In the genomic region with DNA sequence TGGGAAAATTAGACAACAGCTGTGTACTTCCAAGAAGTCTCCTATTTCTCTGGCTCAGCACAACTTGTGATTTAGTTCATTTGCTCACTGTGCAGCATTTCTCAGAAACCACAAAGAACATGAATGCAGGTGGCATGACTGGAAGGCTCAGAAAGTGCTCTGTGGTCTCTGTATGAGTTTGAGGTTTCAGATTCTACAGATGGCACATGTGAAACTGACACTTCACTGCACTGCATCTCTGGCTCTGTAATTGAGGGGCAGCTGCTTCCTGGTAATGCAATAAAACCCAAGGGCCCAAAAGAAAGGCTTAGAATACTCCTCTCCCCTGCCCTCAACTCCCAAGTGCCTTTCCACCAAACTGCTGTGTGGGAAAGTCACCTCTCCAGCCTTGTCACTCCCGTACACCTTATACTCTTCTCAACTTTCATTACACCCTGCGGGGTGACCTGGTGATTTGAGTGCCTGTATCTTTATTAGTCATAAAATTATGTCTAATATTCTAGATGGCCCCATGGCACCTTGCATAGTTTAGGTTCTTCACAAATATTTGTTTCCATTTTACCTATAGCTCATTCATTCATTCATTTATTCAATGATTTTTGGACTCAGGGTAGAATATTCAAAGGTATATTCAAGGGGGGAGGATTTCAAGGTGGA, we compare ENCODE assay signal across 7 cellular contexts.
DNase-seq lines count a peak whose midpoint lies in the region; ATAC-seq and TF ChIP-seq lines count a peak whose summit lies in the region.

No MANE protein-coding gene starts in this region.

- no peak overlapping the region for H4K91ac ChIP-seq in trophoblast cell (ENCODE audit: low read depth, low read length)

- ATAC-seq in GM18868 (IDR thresholded peaks at IDR 0.05; ENCODE audit: unreplicated experiment) = peak; percentile 100

- no peak overlapping the region for H3K4me3 Mint-ChIP-seq in HFFc6

- H4K8ac ChIP-seq in trophoblast cell (ENCODE audit: low read depth, low read length) = no peak overlapping the region

- H3K27ac Mint-ChIP-seq in HFFc6 = no peak overlapping the region

- TF ChIP-seq CTCF in HFFc6 (IDR thresholded peaks at IDR 0.05) (no peak), NB4 (IDR thresholded peaks at IDR 0.05; ENCODE audit: low read depth, low read length) (no peak), WERI-Rb-1 (IDR thresholded peaks at IDR 0.05; ENCODE audit: low read depth, low read length) (no peak)

- DNase-seq in HFFc6 (peak; percentile 23), NB4 (ENCODE audit: low read depth) (peak; percentile 81), WERI-Rb-1 (no peak), trophoblast cell (no peak)
- DNase-seq in activated naive CD8-positive, alpha-beta T cell treated with anti-CD3 and anti-CD28 coated beads, Interleukin-2, amount 50 U/mL, for 16 hours (ENCODE audit: low read depth, low spot score) = peak; percentile 13
- DNase-seq in stimulated activated CD4-positive, alpha-beta T cell treated with anti-CD3 and anti-CD28 coated beads, Interleukin-4, amount 100 ng/mL, for 24 hours = peak; percentile 61

- peaks cover 59% of the 10 kb centered on the region for H3K4me1 Mint-ChIP-seq in HFFc6 (ENCODE audit: low read depth)

- H3K27ac ChIP-seq in WERI-Rb-1 (no peak overlapping the region), trophoblast cell (ENCODE audit: low read depth, low read length) (no peak overlapping the region)

- H3K4me3 ChIP-seq in NB4 (ENCODE audit: low read depth, low read length) (no peak overlapping the region), WERI-Rb-1 (ENCODE audit: low read depth, low read length) (no peak overlapping the region), trophoblast cell (ENCODE audit: low read depth, low read length) (no peak overlapping the region)

- H3K9me3 ChIP-seq in WERI-Rb-1 (ENCODE audit: severe bottlenecking) (no peaks in the 10 kb centered on the region), trophoblast cell (ENCODE audit: insufficient read depth, low read depth, low read length) (no peaks in the 10 kb centered on the region)

- H3K4me1 ChIP-seq in trophoblast cell (ENCODE audit: control insufficient read depth in 1 of 2, insufficient read depth in 2 of 2, low read length in 2 of 2) = no peaks in the 10 kb centered on the region

- no peak overlapping the region for H2BK12ac ChIP-seq in trophoblast cell (ENCODE audit: low read length)

- no peak for TF ChIP-seq POLR2A in NB4 (IDR thresholded peaks at IDR 0.05; ENCODE audit: extremely low read depth, insufficient read length)

- H3K14ac ChIP-seq in trophoblast cell (ENCODE audit: low read length) = no peak overlapping the region

- no peaks in the 10 kb centered on the region for H3K79me2 ChIP-seq in trophoblast cell (ENCODE audit: control insufficient read depth, insufficient read depth, low read length, poor library complexity)

- H3K18ac ChIP-seq in trophoblast cell (ENCODE audit: low read length) = no peak overlapping the region

- no peak overlapping the region for H4K12ac ChIP-seq in trophoblast cell (ENCODE audit: low read depth, low read length)

- no peak overlapping the region for H3K23ac ChIP-seq in trophoblast cell (ENCODE audit: low read length)

- no peaks in the 10 kb centered on the region for H3K36me3 Mint-ChIP-seq in HFFc6 (ENCODE audit: low read depth)

- no peak overlapping the region for H2BK120ac ChIP-seq in trophoblast cell (ENCODE audit: insufficient read depth, low read length, poor library complexity)

- H3K27me3 ChIP-seq in WERI-Rb-1 (ENCODE audit: insufficient read depth, low read depth, severe bottlenecking) (peaks cover 15% of the 10 kb centered on the region), trophoblast cell (ENCODE audit: insufficient read depth, low read length) (no peaks in the 10 kb centered on the region)

- peaks cover 4% of the 10 kb centered on the region for H3K27me3 Mint-ChIP-seq in HFFc6 (ENCODE audit: insufficient read depth)

- H2AK5ac ChIP-seq in trophoblast cell (ENCODE audit: low read length) = no peak overlapping the region

- no peaks in the 10 kb centered on the region for H3K9me3 Mint-ChIP-seq in HFFc6

- no peak overlapping the region for H3K9ac ChIP-seq in trophoblast cell (ENCODE audit: low read length)

- H3K4ac ChIP-seq in trophoblast cell (ENCODE audit: low read depth, low read length) = no peak overlapping the region

- no peak overlapping the region for H2BK5ac ChIP-seq in trophoblast cell (ENCODE audit: low read depth, low read length, poor library complexity)

- no CpG with 5 or more reads among the region's 2 CpGs for WGBS in trophoblast cell (ENCODE audit: extremely low coverage, insufficient coverage, insufficient read length)

- no peak overlapping the region for H3K4me2 ChIP-seq in trophoblast cell (ENCODE audit: low read length)

- no peak overlapping the region for H2AFZ ChIP-seq in trophoblast cell (ENCODE audit: insufficient read depth, low read length, poor library complexity)

- no peaks in the 10 kb centered on the region for H3K79me1 ChIP-seq in trophoblast cell (ENCODE audit: low read length)

- no peaks in the 10 kb centered on the region for H3K36me3 ChIP-seq in WERI-Rb-1
- H3K36me3 ChIP-seq in trophoblast cell (ENCODE audit: control insufficient read depth in 1 of 2, insufficient read depth in 2 of 2, low read length in 2 of 2) = no peaks in the 10 kb centered on the region

Comparison
In these comparisons a context has a peak if more than half of its experiments do, and no peak if none do; other contexts are left out.
1. DNase-seq: peak in HFFc6 (single experiment), NB4 (single experiment), activated naive CD8-positive, alpha-beta T cell treated with anti-CD3 and anti-CD28 coated beads, Interleukin-2, amount 50 U/mL, for 16 hours (single experiment) and stimulated activated CD4-positive, alpha-beta T cell treated with anti-CD3 and anti-CD28 coated beads, Interleukin-4, amount 100 ng/mL, for 24 hours (single experiment); none in WERI-Rb-1 (single experiment) and trophoblast cell (0 of 2).